ENCODE assay signal across 22 cellular contexts in genomic region chr12:119014368-119014767, GRCh38. TPM values are rescaled to one million over a fixed set of nuclear protein-coding genes. Genes with fewer than 3 reads are reported as not detected.
"Had no signal": no experiment of that assay in that cellular context is flagged by ENCODE, and none has a peak within 500 bp of the region (broad histone marks: within the 10 kb centered on the region; RNA-seq: fewer than 3 reads in every experiment).

No MANE protein-coding gene starts in this region.

- H3K27ac ChIP-seq: foreskin keratinocyte, hepatocyte, left ventricle myocardium inferior, psoas muscle, right atrium auricular region, upper lobe of left lung had no signal

- ATAC-seq: activated naive CD8-positive, alpha-beta T cell treated with anti-CD3 and anti-CD28 coated beads, Interleukin-2, amount 50 U/mL, for 24 hours; activated T-cell treated with anti-CD3 and anti-CD28 coated beads, Interleukin-2, amount 50 U/mL, for 72 hours; foreskin keratinocyte; natural killer cell; psoas muscle; stimulated activated naive CD8-positive, alpha-beta T cell treated with anti-CD3 and anti-CD28 coated beads, Interleukin-15, Interleukin-2, amounts not matched to agents 100 U/mL and 50 U/mL, for 24 hours had no signal

- DNase-seq: activated CD4-positive, alpha-beta memory T cell treated with anti-CD3 and anti-CD28 coated beads, Interleukin-2, amount 10 ng/mL, durations not matched to agents 7 days and 5 days; activated CD4-positive, alpha-beta T cell treated with anti-CD3 and anti-CD28 coated beads, Interleukin-2, amount 10 ng/mL, durations not matched to agents 24 days and 14 days; activated effector memory CD4-positive, alpha-beta T cell treated with Interleukin-2 at 50 U/mL for 16 hours; activated naive CD4-positive, alpha-beta T cell treated with anti-CD3 and anti-CD28 coated beads for 36 hours; activated naive CD8-positive, alpha-beta T cell treated with anti-CD3 and anti-CD28 coated beads, Interleukin-2, amount 50 U/mL, for 24 hours; activated T-cell treated with anti-CD3 and anti-CD28 coated beads, Interleukin-2, amount 50 U/mL, for 72 hours; dermis blood vessel endothelial cell; effector memory CD4-positive, alpha-beta T cell; foreskin keratinocyte; left ventricle myocardium inferior; mammary epithelial cell; natural killer cell; psoas muscle; stimulated activated CD4-positive, alpha-beta T cell treated with anti-CD3 and anti-CD28 coated beads, Interleukin-4, amount 100 ng/mL, for 4 hours; stimulated activated naive CD8-positive, alpha-beta T cell treated with anti-CD3 and anti-CD28 coated beads, Interleukin-15, Interleukin-2, amounts not matched to agents 100 U/mL and 50 U/mL, for 24 hours; T-helper 9 cell; upper lobe of left lung had no signal

RNA-seq across cellular contexts. Expression of gene SRRM4, which starts 33.0 kb away (rescaled TPM):
- total RNA-seq: activated CD4-positive, alpha-beta memory T cell treated with anti-CD3 and anti-CD28 coated beads, Interleukin-2, amount 10 ng/mL, durations not matched to agents 7 days and 5 days; activated CD4-positive, alpha-beta T cell treated with anti-CD3 and anti-CD28 coated beads, Interleukin-2, amount 10 ng/mL, durations not matched to agents 24 days and 14 days; activated naive CD4-positive, alpha-beta T cell treated with anti-CD3 and anti-CD28 coated beads for 36 hours; activated T-cell treated with anti-CD3 and anti-CD28 coated beads, Interleukin-2, amount 50 U/mL, for 72 hours; dermis blood vessel endothelial cell; foreskin keratinocyte; mammary epithelial cell; natural killer cell; osteocyte; subcutaneous adipose tissue; T-helper 1 cell treated with Interleukin-12 subunit alpha and Interleukin-12 subunit beta and Interleukin-4 antibody, amounts not matched to agents 30 ng/mL and 1 ng/mL, for 36 hours had no signal
